ENCODE assay signal across 27 cellular contexts in the genomic region with DNA sequence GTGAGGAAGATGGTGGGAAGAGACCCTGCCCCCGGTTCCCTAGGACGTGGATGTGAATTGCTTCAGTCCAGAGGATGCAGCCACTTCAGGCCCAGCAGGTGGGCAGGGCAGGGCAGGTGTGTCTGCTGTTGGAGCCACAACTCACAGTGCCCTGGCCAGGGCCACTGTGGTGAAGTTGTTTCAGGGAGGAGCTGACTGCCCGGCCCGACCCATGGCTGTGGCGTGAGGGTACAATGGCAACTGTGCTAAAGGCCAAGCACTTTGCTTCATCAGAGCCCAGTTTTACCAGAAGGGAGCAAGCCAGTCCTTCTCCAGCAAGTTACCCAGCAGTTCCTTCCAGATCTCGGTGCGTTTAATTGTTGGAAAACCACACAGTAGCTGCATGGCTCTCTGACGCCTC.
"Had no signal": no experiment of that assay in that cellular context is flagged by ENCODE, and none has a peak within 500 bp of the region (broad histone marks: within the 10 kb centered on the region; RNA-seq: fewer than 3 reads in every experiment).

No MANE protein-coding gene starts in this region.

- H3K27me3 Mint-ChIP-seq: activated naive CD8-positive, alpha-beta T cell treated with anti-CD3 and anti-CD28 coated beads, Interleukin-2, amount 10 ng/mL, durations not matched to agents 7 days and 5 days had no signal

- H3K27ac Mint-ChIP-seq: activated CD8-positive, alpha-beta T cell treated with anti-CD3 and anti-CD28 coated beads, Interleukin-2, amount 10 ng/mL, durations not matched to agents 7 days and 5 days; activated naive CD8-positive, alpha-beta T cell treated with anti-CD3 and anti-CD28 coated beads, Interleukin-2, amount 10 ng/mL, durations not matched to agents 7 days and 5 days; T-helper 1 cell treated with Interleukin-12 subunit alpha and Interleukin-12 subunit beta and Interleukin-4 antibody, amounts not matched to agents 30 μg/mL and 1 μg/mL, for 36 hours; WTC11 had no signal

- ATAC-seq: activated CD8-positive, alpha-beta T cell treated with anti-CD3 and anti-CD28 coated beads, Interleukin-2, amount 10 ng/mL, durations not matched to agents 7 days and 5 days; K562; Panc1; WTC11 had no signal

- H3K9me3 ChIP-seq: adrenal gland, breast epithelium had no signal

- H3K27me3 ChIP-seq: adrenal gland, breast epithelium had no signal

- H3K4me3 ChIP-seq: adrenal gland, breast epithelium, K562 had no signal

- DNase-seq: activated CD4-positive, alpha-beta T cell treated with anti-CD3 and anti-CD28 coated beads for 48 hours; activated CD4-positive, alpha-beta T cell treated with anti-CD3 and anti-CD28 coated beads, Interleukin-2, amount 50 U/mL, for 4 hours; activated CD4-positive, CD25-positive, alpha-beta regulatory T cell treated with anti-CD3 and anti-CD28 coated beads, Interleukin-2, amount 50 U/mL, for 72 hours; activated CD8-positive, alpha-beta memory T cell treated with anti-CD3 and anti-CD28 coated beads, Interleukin-2, amount 50 U/mL, for 48 hours; activated CD8-positive, alpha-beta T cell treated with anti-CD3 and anti-CD28 coated beads, Interleukin-2, amount 10 ng/mL, durations not matched to agents 7 days and 5 days; activated naive CD4-positive, alpha-beta T cell treated with anti-CD3 and anti-CD28 coated beads, Interleukin-2, amount 50 U/mL, for 16 hours; activated naive CD8-positive, alpha-beta T cell treated with anti-CD3 and anti-CD28 coated beads, Interleukin-2, amount 10 ng/mL, durations not matched to agents 7 days and 5 days; activated T-cell treated with anti-CD3 and anti-CD28 coated beads, Interleukin-2, amount 50 U/mL, for 1 hour; adrenal gland; aorta; central memory CD4-positive, alpha-beta T cell; Karpas-422; MM.1S; NCI-H1105; NCI-H1436; NCI-H1694 treated with DMSO at 0.1 percent for 48 hours; NCI-H2029 treated with DMSO at 0.1 percent for 48 hours; NCI-H2227 treated with DMSO at 0.1 percent for 48 hours; NCI-H446 treated with DMSO at 0.1 percent for 48 hours; NCI-H69; OCI-M1; RPMI8226 had no signal

- H3K36me3 ChIP-seq: adrenal gland, breast epithelium had no signal

- H3K36me3 Mint-ChIP-seq: activated naive CD8-positive, alpha-beta T cell treated with anti-CD3 and anti-CD28 coated beads, Interleukin-2, amount 10 ng/mL, durations not matched to agents 7 days and 5 days; WTC11 had no signal

- H3K9me3 Mint-ChIP-seq: activated naive CD8-positive, alpha-beta T cell treated with anti-CD3 and anti-CD28 coated beads, Interleukin-2, amount 10 ng/mL, durations not matched to agents 7 days and 5 days; T-helper 1 cell treated with Interleukin-12 subunit alpha and Interleukin-12 subunit beta and Interleukin-4 antibody, amounts not matched to agents 30 μg/mL and 1 μg/mL, for 36 hours; WTC11 had no signal

- H3K27ac ChIP-seq: adrenal gland, breast epithelium had no signal

- H3K4me1 Mint-ChIP-seq: activated naive CD8-positive, alpha-beta T cell treated with anti-CD3 and anti-CD28 coated beads, Interleukin-2, amount 10 ng/mL, durations not matched to agents 7 days and 5 days; WTC11 had no signal

- H3K4me3 Mint-ChIP-seq: activated CD8-positive, alpha-beta T cell treated with anti-CD3 and anti-CD28 coated beads, Interleukin-2, amount 10 ng/mL, durations not matched to agents 7 days and 5 days; activated naive CD8-positive, alpha-beta T cell treated with anti-CD3 and anti-CD28 coated beads, Interleukin-2, amount 10 ng/mL, durations not matched to agents 7 days and 5 days; T-helper 1 cell treated with Interleukin-12 subunit alpha and Interleukin-12 subunit beta and Interleukin-4 antibody, amounts not matched to agents 30 μg/mL and 1 μg/mL, for 36 hours; WTC11 had no signal

- FAIRE-seq: K562 had no signal

- H3K4me1 ChIP-seq: adrenal gland, breast epithelium had no signal
